8 cellular contexts compared by ENCODE assay signal in genomic region chr12:132083731-132084641, GRCh38.
DNase-seq lines count a peak whose midpoint lies in the region; ATAC-seq and TF ChIP-seq lines count a peak whose summit lies in the region.

No MANE protein-coding gene starts in this region.

- TF ChIP-seq POLR2A in GM19193 (IDR thresholded peaks at IDR 0.05; ENCODE audit: extremely low read depth, insufficient read depth, insufficient read length) = peak; percentile 90

- peak overlapping the region; percentile 95 for H3K4me3 ChIP-seq in kidney epithelial cell (ENCODE audit: low read depth, low read length)

- DNase-seq in Ammon's horn (ENCODE audit: low spot score) = peak; percentile 89
- DNase-seq in NCI-H446 treated with DMSO at 0.1 percent for 48 hours (lab: John Stamatoyannopoulos, UW) = peak; percentile 85
- DNase-seq in activated CD4-positive, CD25-positive, alpha-beta regulatory T cell treated with anti-CD3 and anti-CD28 coated beads, Interleukin-2, amount 50 U/mL, for 72 hours = peak; percentile 89
- peak; percentile 99 for DNase-seq in cerebellum (ENCODE audit: low spot score)
- DNase-seq in kidney epithelial cell (ENCODE audit: low read depth) = peak; percentile 57
- DNase-seq in stimulated activated CD4-positive, alpha-beta T cell treated with anti-CD3 and anti-CD28 coated beads, Interleukin-15, amount 100 ng/mL, for 1 hour (ENCODE audit: low read depth in 1 of 2, low spot score in 1 of 2) = peak; percentile 78 to 85

- H3K36me3 ChIP-seq in kidney epithelial cell (ENCODE audit: control insufficient read depth, insufficient read depth, low read length) = no peaks in the 10 kb centered on the region

- TF ChIP-seq CTCF in kidney epithelial cell (IDR thresholded peaks at IDR 0.05; ENCODE audit: insufficient read depth, low read length, poor library complexity, severe bottlenecking) = no peak

- no peaks in the 10 kb centered on the region for H3K27me3 ChIP-seq in kidney epithelial cell (ENCODE audit: control insufficient read depth, insufficient read depth, low read length)

- peak; percentile 74 for ATAC-seq in HG03378 (IDR thresholded peaks at IDR 0.05; ENCODE audit: unreplicated experiment)

Comparison
In these comparisons a context has a peak if more than half of its experiments do, and no peak if none do; other contexts are left out.
1. Peak in every context shown above with its lines: DNase-seq, ATAC-seq and H3K4me3 ChIP-seq.